Comparison of ENCODE assay signal across 16 cellular contexts in the genomic region with DNA sequence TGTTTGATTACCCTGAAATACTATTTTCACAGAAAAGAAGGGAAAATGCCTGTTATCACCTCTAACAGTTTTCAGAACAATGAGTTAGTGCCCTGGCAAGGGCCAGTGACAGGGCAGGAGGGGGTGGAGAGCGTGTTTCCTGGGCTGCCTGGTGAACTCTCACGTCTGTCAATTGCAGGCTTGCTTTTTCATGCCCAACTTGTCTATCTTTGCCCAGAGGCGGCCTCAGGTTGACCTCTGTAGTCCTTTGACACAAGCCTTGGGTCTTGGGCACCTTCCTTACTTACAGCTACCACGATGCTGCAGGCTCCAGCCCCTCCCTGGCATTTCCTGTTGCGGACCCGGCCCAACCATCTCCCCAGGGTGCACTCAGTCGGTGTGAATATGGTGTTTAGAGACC. TPM values are rescaled to one million over a fixed set of nuclear protein-coding genes. Genes with fewer than 3 reads are reported as not detected.
DNase-seq lines count a peak whose midpoint lies in the region; ATAC-seq lines count a peak whose summit lies in the region.
"Had no signal": no experiment of that assay in that cellular context is flagged by ENCODE, and none has a peak within 500 bp of the region (broad histone marks: within the 10 kb centered on the region; RNA-seq: fewer than 3 reads in every experiment).

No MANE protein-coding gene starts in this region.

- no peak overlapping the region for H4K8ac ChIP-seq in mesendoderm (ENCODE audit: low read depth, low read length)

- H3K9me3 Mint-ChIP-seq in activated T-helper 1 cell treated with anti-CD3 and anti-CD28 coated beads, Interleukin-12 subunit alpha, Interleukin-12 subunit beta, Interleukin-2, Interleukin-4 antibody, amounts not matched to agents 30 ng/mL and 10 ng/mL and 1 ng/mL, durations not matched to agents 14 hours and 24 hours and 36 hours: no peaks in the 10 kb centered on the region
- H3K9me3 Mint-ChIP-seq: IgD-negative memory B cell had no signal

- peaks cover 44% of the 10 kb centered on the region for H3K4me1 Mint-ChIP-seq in activated T-helper 1 cell treated with anti-CD3 and anti-CD28 coated beads, Interleukin-12 subunit alpha, Interleukin-12 subunit beta, Interleukin-2, Interleukin-4 antibody, amounts not matched to agents 30 ng/mL and 10 ng/mL and 1 ng/mL, durations not matched to agents 14 hours and 24 hours and 36 hours (ENCODE audit: low read depth)

- no peak overlapping the region for H3K23ac ChIP-seq in mesendoderm (ENCODE audit: low read length)

- H2BK120ac ChIP-seq in mesendoderm (ENCODE audit: low read depth, low read length): no peak overlapping the region

- no peaks in the 10 kb centered on the region for H3K79me2 ChIP-seq in mesendoderm (ENCODE audit: control insufficient read depth, insufficient read depth, low read length)

- H3K79me1 ChIP-seq in mesendoderm (ENCODE audit: low read length): no peaks in the 10 kb centered on the region

- H3K27ac Mint-ChIP-seq in activated T-helper 1 cell treated with anti-CD3 and anti-CD28 coated beads, Interleukin-12 subunit alpha, Interleukin-12 subunit beta, Interleukin-2, Interleukin-4 antibody, amounts not matched to agents 30 ng/mL and 10 ng/mL and 1 ng/mL, durations not matched to agents 14 hours and 24 hours and 36 hours: peak overlapping the region; percentile 63
- H3K27ac Mint-ChIP-seq: IgD-negative memory B cell had no signal

- ATAC-seq in GM21737 (IDR thresholded peaks at IDR 0.05; ENCODE audit: unreplicated experiment): no peak
- ATAC-seq in HG02623 (IDR thresholded peaks at IDR 0.05; ENCODE audit: unreplicated experiment): no peak

- no peak overlapping the region for H3K9ac ChIP-seq in mesendoderm (ENCODE audit: low read length)

- H3K4me3 ChIP-seq in mesendoderm (ENCODE audit: low read length): no peak overlapping the region
- H3K4me3 ChIP-seq: ascending aorta had no signal

- no peak overlapping the region for H2BK5ac ChIP-seq in mesendoderm (ENCODE audit: low read length)

- peak overlapping the region; percentile 31 for H3K27ac ChIP-seq in mesendoderm (ENCODE audit: low read depth, low read length)
- H3K27ac ChIP-seq: ascending aorta, neutrophil had no signal

- H3K36me3 Mint-ChIP-seq in activated T-helper 1 cell treated with anti-CD3 and anti-CD28 coated beads, Interleukin-12 subunit alpha, Interleukin-12 subunit beta, Interleukin-2, Interleukin-4 antibody, amounts not matched to agents 30 ng/mL and 10 ng/mL and 1 ng/mL, durations not matched to agents 14 hours and 24 hours and 36 hours (ENCODE audit: low read depth): peaks cover 25% of the 10 kb centered on the region

- no peak overlapping the region for H2BK15ac ChIP-seq in mesendoderm (replicated peaks; ENCODE audit: low read depth)

- intact Hi-C loops in activated T-helper 1 cell treated with anti-CD3 and anti-CD28 coated beads, Interleukin-12 subunit alpha, Interleukin-12 subunit beta, Interleukin-2, Interleukin-4 antibody, amounts not matched to agents 30 ng/mL and 10 ng/mL and 1 ng/mL, durations not matched to agents 14 hours and 24 hours and 36 hours (cut with micrococcal nuclease): no loop called here

- H4K5ac ChIP-seq in mesendoderm (ENCODE audit: low read length): no peak overlapping the region

- no peaks in the 10 kb centered on the region for H3K27me3 ChIP-seq in mesendoderm (ENCODE audit: insufficient read depth, low read length, poor library complexity)
- H3K27me3 ChIP-seq: ascending aorta had no signal

- WGBS in mesendoderm (ENCODE audit: extremely low coverage, insufficient coverage, low lambda C conversion rate): no CpG with 5 or more reads among the region's 7 CpGs

- peaks cover 10% of the 10 kb centered on the region for H3K36me3 ChIP-seq in mesendoderm (ENCODE audit: control insufficient read depth, insufficient read depth, low read length)

- no peak overlapping the region for H2AK5ac ChIP-seq in mesendoderm (ENCODE audit: low read length)

- DNase-seq in NCI-H1417 (lab: John Stamatoyannopoulos, UW): peak in 2 of 3 experiments; percentile 24 to 57
- DNase-seq in NCI-H1417 treated with DMSO at 0.1 percent for 48 hours (lab: John Stamatoyannopoulos, UW): no peak
- peak; percentile 80 for DNase-seq in HPDE6-E6E7 (ENCODE audit: extremely low spot score)
- no peak for DNase-seq in activated T-helper 1 cell treated with anti-CD3 and anti-CD28 coated beads, Interleukin-12 subunit alpha, Interleukin-12 subunit beta, Interleukin-2, Interleukin-4 antibody, amounts not matched to agents 30 ng/mL and 10 ng/mL and 1 ng/mL, durations not matched to agents 14 hours and 24 hours and 36 hours (ENCODE audit: low spot score)
- DNase-seq in mesendoderm: peak; percentile 44
- DNase-seq in H4 (ENCODE audit: low spot score): no peak
- DNase-seq: activated CD8-positive, alpha-beta memory T cell treated with anti-CD3 and anti-CD28 coated beads, Interleukin-2, amount 50 U/mL, for 4 hours; DMS53; effector memory CD4-positive, alpha-beta T cell; glutamatergic neuron; NCI-H2107 had no signal

- H3K56ac ChIP-seq in mesendoderm (ENCODE audit: low read length): no peak overlapping the region

- H3K27me3 Mint-ChIP-seq in activated T-helper 1 cell treated with anti-CD3 and anti-CD28 coated beads, Interleukin-12 subunit alpha, Interleukin-12 subunit beta, Interleukin-2, Interleukin-4 antibody, amounts not matched to agents 30 ng/mL and 10 ng/mL and 1 ng/mL, durations not matched to agents 14 hours and 24 hours and 36 hours (ENCODE audit: insufficient read depth): no peaks in the 10 kb centered on the region
- H3K27me3 Mint-ChIP-seq: IgD-negative memory B cell had no signal

- peak overlapping the region; percentile 39 for H3K4me3 Mint-ChIP-seq in activated T-helper 1 cell treated with anti-CD3 and anti-CD28 coated beads, Interleukin-12 subunit alpha, Interleukin-12 subunit beta, Interleukin-2, Interleukin-4 antibody, amounts not matched to agents 30 ng/mL and 10 ng/mL and 1 ng/mL, durations not matched to agents 14 hours and 24 hours and 36 hours
- H3K4me3 Mint-ChIP-seq: IgD-negative memory B cell had no signal

- peaks cover 12% of the 10 kb centered on the region for H3K4me1 ChIP-seq in mesendoderm (ENCODE audit: control insufficient read depth, low read depth, low read length)
- H3K4me1 ChIP-seq: ascending aorta had no signal

- H3K4ac ChIP-seq in mesendoderm (ENCODE audit: low read depth, low read length): no peak overlapping the region

- no peak overlapping the region for H3K4me2 ChIP-seq in mesendoderm (ENCODE audit: low read length)

- peak overlapping the region; percentile 22 for H3K18ac ChIP-seq in mesendoderm (ENCODE audit: low read length)

RNA-seq across cellular contexts. Expression of a gene that starts 2.2 kb away (rescaled TPM):
- 1.8 and 2.0 TPM in 2 replicates for total RNA-seq in activated T-helper 1 cell treated with anti-CD3 and anti-CD28 coated beads, Interleukin-12 subunit alpha, Interleukin-12 subunit beta, Interleukin-2, Interleukin-4 antibody, amounts not matched to agents 30 ng/mL and 10 ng/mL and 1 ng/mL, durations not matched to agents 14 hours and 24 hours and 36 hours
- polyA plus RNA-seq in mesendoderm (2013, experiment 1 of 2): 1.3 TPM
- polyA plus RNA-seq in mesendoderm (2013, experiment 2 of 2): 1.4 TPM
- total RNA-seq in H4 (2014; rRNA removed; shearing (Covaris generic)): 0.06 and 0.14 TPM in 2 replicates
- total RNA-seq: ascending aorta had no signal
- polyA plus RNA-seq: IgD-negative memory B cell had no signal

RNA-seq across cellular contexts. Expression of a gene that starts 28.8 kb away (rescaled TPM):
- 87.8 and 89.0 TPM in 2 replicates for total RNA-seq in activated T-helper 1 cell treated with anti-CD3 and anti-CD28 coated beads, Interleukin-12 subunit alpha, Interleukin-12 subunit beta, Interleukin-2, Interleukin-4 antibody, amounts not matched to agents 30 ng/mL and 10 ng/mL and 1 ng/mL, durations not matched to agents 14 hours and 24 hours and 36 hours
- 58.4 TPM for polyA plus RNA-seq in mesendoderm (2013, experiment 1 of 2)
- polyA plus RNA-seq in mesendoderm (2013, experiment 2 of 2): 56.3 TPM
- total RNA-seq in H4 (2014; rRNA removed; shearing (Covaris generic)): 52.5 and 54.6 TPM in 2 replicates

Comparison
In these comparisons a context has a peak if more than half of its experiments do, and no peak if none do; other contexts are left out.
1. DNase-seq: peak in NCI-H1417 (2 of 3), HPDE6-E6E7 (single experiment) and mesendoderm (single experiment); none in NCI-H1417 treated with DMSO at 0.1 percent for 48 hours (single experiment), activated T-helper 1 cell treated with anti-CD3 and anti-CD28 coated beads, Interleukin-12 subunit alpha, Interleukin-12 subunit beta, Interleukin-2, Interleukin-4 antibody, amounts not matched to agents 30 ng/mL and 10 ng/mL and 1 ng/mL, durations not matched to agents 14 hours and 24 hours and 36 hours (single experiment) and H4 (single experiment).